Comparison of ENCODE assay signal across 22 cellular contexts in the genomic region with DNA sequence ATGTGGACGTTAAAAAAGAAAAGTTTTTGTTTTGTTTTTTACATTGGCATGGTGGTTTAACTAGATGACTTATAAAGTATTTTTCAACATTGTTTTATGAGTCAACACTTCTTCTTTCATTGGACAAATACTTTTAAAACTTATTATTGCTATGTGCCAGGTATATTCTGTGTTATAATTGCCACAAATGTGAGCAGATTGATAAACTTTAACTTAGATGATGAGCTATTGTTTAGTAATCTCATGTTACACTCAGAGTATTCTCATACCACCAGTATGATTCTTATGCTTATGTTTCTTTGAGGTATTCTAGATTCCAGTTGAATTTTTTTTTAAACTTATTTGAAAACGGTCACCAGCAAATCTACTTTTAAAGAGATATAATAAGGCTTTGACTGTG.
"Had no signal": no experiment of that assay in that cellular context is flagged by ENCODE, and none has a peak within 500 bp of the region (broad histone marks: within the 10 kb centered on the region; RNA-seq: fewer than 3 reads in every experiment).

No MANE protein-coding gene starts in this region.

- H3K9me3 ChIP-seq: ascending aorta, mucosa of descending colon, psoas muscle, sigmoid colon, testis, upper lobe of right lung had no signal

- H3K27me3 ChIP-seq: ascending aorta, sigmoid colon, testis, upper lobe of right lung had no signal

- H3K27ac ChIP-seq: ascending aorta, coronary artery, psoas muscle, sigmoid colon, testis, upper lobe of right lung had no signal

- H3K4me3 Mint-ChIP-seq: activated CD8-positive, alpha-beta memory T cell treated with anti-CD3 and anti-CD28 coated beads, Interleukin-2, amount 10 ng/mL, durations not matched to agents 7 days and 5 days; activated naive CD8-positive, alpha-beta T cell treated with anti-CD3 and anti-CD28 coated beads, Interleukin-2, amount 10 ng/mL, durations not matched to agents 7 days and 5 days; activated T-cell treated with anti-CD3 and anti-CD28 coated beads, Interleukin-2, amount 50 U/mL, for 24 hours; nephron; stimulated activated naive CD8-positive, alpha-beta T cell treated with anti-CD3 and anti-CD28 coated beads, Interleukin-15, amount 100 ng/mL, for 72 hours had no signal

- H3K27me3 Mint-ChIP-seq: activated CD8-positive, alpha-beta memory T cell treated with anti-CD3 and anti-CD28 coated beads, Interleukin-2, amount 10 ng/mL, durations not matched to agents 7 days and 5 days; activated naive CD8-positive, alpha-beta T cell treated with anti-CD3 and anti-CD28 coated beads, Interleukin-2, amount 10 ng/mL, durations not matched to agents 7 days and 5 days; activated T-cell treated with anti-CD3 and anti-CD28 coated beads, Interleukin-2, amount 50 U/mL, for 24 hours; stimulated activated naive CD8-positive, alpha-beta T cell treated with anti-CD3 and anti-CD28 coated beads, Interleukin-15, amount 100 ng/mL, for 72 hours had no signal

- H3K4me3 ChIP-seq: ascending aorta, coronary artery, mucosa of descending colon, psoas muscle, sigmoid colon, testis, upper lobe of right lung had no signal

- H3K4me1 ChIP-seq: testis, upper lobe of right lung had no signal

- ATAC-seq: activated CD8-positive, alpha-beta memory T cell treated with anti-CD3 and anti-CD28 coated beads, Interleukin-2, amount 10 ng/mL, durations not matched to agents 7 days and 5 days; left colon; mucosa of descending colon; psoas muscle; SK-N-SH treated with all-trans-retinoic acid at 6 μM for 48 hours; stimulated activated naive CD8-positive, alpha-beta T cell treated with anti-CD3 and anti-CD28 coated beads, Interleukin-15, amount 100 ng/mL, for 72 hours; upper lobe of right lung had no signal

- H3K4me1 Mint-ChIP-seq: nephron had no signal

- DNase-seq: activated CD4-positive, alpha-beta T cell treated with anti-CD3 and anti-CD28 coated beads, Interleukin-2, amount 50 U/mL, for 48 hours; activated CD8-positive, alpha-beta memory T cell treated with anti-CD3 and anti-CD28 coated beads, Interleukin-2, amount 10 ng/mL, durations not matched to agents 7 days and 5 days; activated effector memory CD4-positive, alpha-beta T cell treated with anti-CD3 and anti-CD28 coated beads, Interleukin-2, amount 50 U/mL, for 16 hours; activated naive CD8-positive, alpha-beta T cell treated with anti-CD3 and anti-CD28 coated beads, Interleukin-2, amount 10 ng/mL, durations not matched to agents 7 days and 5 days; activated T-cell treated with anti-CD3 and anti-CD28 coated beads, Interleukin-2, amount 50 U/mL, for 24 hours; effector CD4-positive, alpha-beta T cell; left colon; mucosa of descending colon; occipital lobe; psoas muscle; sigmoid colon; stimulated activated CD4-positive, alpha-beta T cell treated with anti-CD3 and anti-CD28 coated beads, Interleukin-12 subunit alpha, Interleukin-12 subunit beta, amount 100 ng/mL, for 4 hours; stimulated activated CD4-positive, alpha-beta T cell treated with anti-CD3 and anti-CD28 coated beads, Interleukin-2, amount 100 ng/mL, for 48 hours; stimulated activated CD8-positive, alpha-beta memory T cell treated with anti-CD3 and anti-CD28 coated beads, Interleukin-4, amount 100 ng/mL, for 48 hours; stimulated activated naive CD8-positive, alpha-beta T cell treated with anti-CD3 and anti-CD28 coated beads, Interleukin-15, amount 100 ng/mL, for 72 hours; T-helper 2 cell; testis; upper lobe of right lung had no signal

- H3K36me3 ChIP-seq: upper lobe of right lung had no signal

- H3K9me3 Mint-ChIP-seq: activated naive CD8-positive, alpha-beta T cell treated with anti-CD3 and anti-CD28 coated beads, Interleukin-2, amount 10 ng/mL, durations not matched to agents 7 days and 5 days; activated T-cell treated with anti-CD3 and anti-CD28 coated beads, Interleukin-2, amount 50 U/mL, for 24 hours; nephron; stimulated activated naive CD8-positive, alpha-beta T cell treated with anti-CD3 and anti-CD28 coated beads, Interleukin-15, amount 100 ng/mL, for 72 hours had no signal

- H3K27ac Mint-ChIP-seq: activated CD8-positive, alpha-beta memory T cell treated with anti-CD3 and anti-CD28 coated beads, Interleukin-2, amount 10 ng/mL, durations not matched to agents 7 days and 5 days; activated naive CD8-positive, alpha-beta T cell treated with anti-CD3 and anti-CD28 coated beads, Interleukin-2, amount 10 ng/mL, durations not matched to agents 7 days and 5 days; activated T-cell treated with anti-CD3 and anti-CD28 coated beads, Interleukin-2, amount 50 U/mL, for 24 hours; nephron; stimulated activated naive CD8-positive, alpha-beta T cell treated with anti-CD3 and anti-CD28 coated beads, Interleukin-15, amount 100 ng/mL, for 72 hours had no signal
